ENCODE assay signal across 22 cellular contexts in genomic region chr19:2160384-2160783, GRCh38.
"Had no signal": no experiment of that assay in that cellular context is flagged by ENCODE, and none has a peak within 500 bp of the region (broad histone marks: within the 10 kb centered on the region; RNA-seq: fewer than 3 reads in every experiment).

No MANE protein-coding gene starts in this region.

- H3K27ac ChIP-seq: epithelial cell of prostate, esophagus squamous epithelium, left ventricle myocardium inferior, right atrium auricular region, spleen, transverse colon, uterus had no signal

- DNase-seq: activated CD4-positive, alpha-beta T cell treated with anti-CD3 and anti-CD28 coated beads, Interleukin-2, amount 50 U/mL, for 1 hour; activated CD8-positive, alpha-beta T cell treated with anti-CD3 and anti-CD28 coated beads for 36 hours; activated T-cell treated with anti-CD3 and anti-CD28 coated beads, Interleukin-2, amount 50 U/mL, for 48 hours; effector CD8-positive, alpha-beta T cell; esophagus squamous epithelium; foreskin melanocyte; left ventricle myocardium inferior; mammary epithelial cell; naive B cell; nephron progenitor cell; nucleus accumbens; spleen; stimulated activated naive CD4-positive, alpha-beta T cell; T-helper 2 cell; transverse colon; uterus had no signal

- H3K9me3 ChIP-seq: esophagus squamous epithelium, left ventricle myocardium inferior, right atrium auricular region, spleen, transverse colon, uterus had no signal

- H3K36me3 ChIP-seq: esophagus squamous epithelium, left ventricle myocardium inferior, right atrium auricular region, spleen, transverse colon, uterus had no signal

- H3K27me3 ChIP-seq: esophagus squamous epithelium, right atrium auricular region, spleen, transverse colon, uterus had no signal

- ATAC-seq: activated CD8-positive, alpha-beta T cell treated with anti-CD3 and anti-CD28 coated beads for 36 hours had no signal

- H3K4me3 ChIP-seq: esophagus squamous epithelium, left ventricle myocardium inferior, right atrium auricular region, spleen, transverse colon, uterus had no signal

- H3K4me1 ChIP-seq: uterus had no signal

- FAIRE-seq: bronchial epithelial cell, colon, endometrium, islet of Langerhans had no signal
